Comparison of ENCODE assay signal across 8 cellular contexts in genomic region chr2:211157856-211158463, GRCh38.
A peak's percentile ranks its signal among the peaks of the same experiment; 100 is the strongest.
DNase-seq lines count a peak whose midpoint lies in the region; ATAC-seq and TF ChIP-seq lines count a peak whose summit lies in the region.

No MANE protein-coding gene starts in this region.

- H3K36me3 ChIP-seq in ACC112 (ENCODE audit: insufficient read depth, low read length) (no peaks in the 10 kb centered on the region), mammary epithelial cell (ENCODE audit: insufficient read depth, low read length) (no peaks in the 10 kb centered on the region), kidney epithelial cell (ENCODE audit: control insufficient read depth, insufficient read depth, low read length) (no peaks in the 10 kb centered on the region)

- TF ChIP-seq CTCF in VCaP (conservative IDR thresholded peaks at IDR 0.05) (peak; percentile 92), mammary epithelial cell (conservative IDR thresholded peaks at IDR 0.05 in 1 of 2, IDR thresholded peaks at IDR 0.05 in 1 of 2; ENCODE audit: extremely low read depth in 1 of 2, insufficient read depth in 1 of 2, low read depth in 1 of 2, low read length in 2 of 2) (peak; percentile 81 to 87), kidney epithelial cell (IDR thresholded peaks at IDR 0.05; ENCODE audit: insufficient read depth, low read length, poor library complexity, severe bottlenecking) (peak; percentile 83)

- H2AFZ ChIP-seq in ACC112 (ENCODE audit: low read length, unreplicated experiment) (peak overlapping the region; percentile 29), mammary epithelial cell (ENCODE audit: low read depth, low read length) (no peak overlapping the region)

- H3K4me3 ChIP-seq in ACC112 (ENCODE audit: low read depth, low read length) = no peak overlapping the region
- H3K4me3 ChIP-seq in mammary epithelial cell (replicated peaks in 1 of 3; ENCODE audit: insufficient read depth in 1 of 3, low read depth in 2 of 3, low read length in 3 of 3) = no peak overlapping the region
- no peak overlapping the region for H3K4me3 ChIP-seq in kidney epithelial cell (ENCODE audit: low read depth, low read length)

- in situ Hi-C loops in mammary epithelial cell (cut with MboI; ENCODE audit: low sequenced_read_pairs in 2 of 2) = loop anchor here in 1 of 2 donors (5.0 kb wide), 1 partner anchor 71 kb away; no protein-coding TSS in a partner anchor

- no peaks in the 10 kb centered on the region for H3K9me3 ChIP-seq in mammary epithelial cell (replicated peaks; ENCODE audit: insufficient read depth, low read length)

- no peaks in the 10 kb centered on the region for H4K20me1 ChIP-seq in mammary epithelial cell (ENCODE audit: insufficient read depth, low read length)

- CTCF ChIA-PET in mammary epithelial cell (lab: Charles Lee; ENCODE audit: low non-redundant PET) = interaction anchor here (0.7 kb wide), 1 partner anchor 14 kb away, joined by 4 read pairs; no protein-coding TSS in a partner anchor

- BruUV-seq in mammary epithelial cell (replicated peaks; lab: Mats Ljungman, UMichigan) = no TSS peak

- H3K27ac ChIP-seq in ACC112 (ENCODE audit: low read depth, low read length) (no peak overlapping the region), VCaP (no peak overlapping the region), mammary epithelial cell (ENCODE audit: insufficient read depth, low read depth, low read length) (no peak overlapping the region)

- DNase-seq in NCI-H2107 treated with DMSO at 0.1 percent for 48 hours (lab: John Stamatoyannopoulos, UW; ENCODE audit: unreplicated experiment) = peak; percentile 69
- peak; percentile 58 for DNase-seq in mammary epithelial cell
- peak; percentile 34 for DNase-seq in kidney epithelial cell (ENCODE audit: low read depth)
- peak; percentile 64 to 66 for DNase-seq in stimulated activated CD4-positive, alpha-beta T cell treated with anti-CD3 and anti-CD28 coated beads, Interleukin-2, amount 100 ng/mL, for 48 hours

- ATAC-seq in GM18519 (IDR thresholded peaks at IDR 0.05; ENCODE audit: low FRiP score, unreplicated experiment) (peak; percentile 99), HG03025 (IDR thresholded peaks at IDR 0.05; ENCODE audit: low FRiP score, unreplicated experiment) (peak; percentile 99)

- H3K27me3 ChIP-seq in ACC112 (ENCODE audit: insufficient read depth, low read length) (no peaks in the 10 kb centered on the region), mammary epithelial cell (ENCODE audit: insufficient read depth, low read length) (no peaks in the 10 kb centered on the region), kidney epithelial cell (ENCODE audit: control insufficient read depth, insufficient read depth, low read length) (no peaks in the 10 kb centered on the region)

- no peak overlapping the region for H3K9ac ChIP-seq in mammary epithelial cell (ENCODE audit: insufficient read depth, low read length)

- intact Hi-C loops in mammary epithelial cell (cut with micrococcal nuclease) = loop anchor here (1.0 kb wide), 2 partner anchors 73 to 125 kb away; no protein-coding TSS in a partner anchor

- dilution Hi-C loops in mammary epithelial cell (cut with HindIII; ENCODE audit: low sequenced_read_pairs) = no loop called here

- WGBS in mammary epithelial cell (ENCODE audit: low coverage, missing lambda C conversion rate) = 13% methylated on average over 5 of the region's 5 CpGs

- H3K79me2 ChIP-seq in ACC112 (ENCODE audit: control insufficient read depth, insufficient read depth, low read length, unreplicated experiment) (no peaks in the 10 kb centered on the region), mammary epithelial cell (ENCODE audit: insufficient read depth, low read length) (no peaks in the 10 kb centered on the region)

- H3K4me1 ChIP-seq in ACC112 (ENCODE audit: control insufficient read depth, insufficient read depth, low read length, unreplicated experiment) = peaks cover 7% of the 10 kb centered on the region
- no peaks in the 10 kb centered on the region for H3K4me1 ChIP-seq in mammary epithelial cell (ENCODE audit: insufficient read depth, low read length)

- H3K4me2 ChIP-seq in mammary epithelial cell (ENCODE audit: insufficient read depth, low read depth, low read length) = no peak overlapping the region
